8 cellular contexts compared by ENCODE assay signal in genomic region chr14:103385153-103385993, GRCh38. TPM values are rescaled to one million over a fixed set of nuclear protein-coding genes. Genes with fewer than 3 reads are reported as not detected.
DNase-seq lines count a peak whose midpoint lies in the region; ATAC-seq and TF ChIP-seq lines count a peak whose summit lies in the region.

TSS of gene MARK3 (plus strand) at chr14:103385415. CDS start at chr14:103386030, 615 bp downstream.

- H3K27me3 Mint-ChIP-seq in T-helper 1 cell treated with Interleukin-12 subunit alpha and Interleukin-12 subunit beta and Interleukin-4 antibody, amounts not matched to agents 30 μg/mL and 1 μg/mL, for 36 hours (ENCODE audit: low read depth), result peaks cover 10% of the 10 kb centered on the region

- H3K4me3 ChIP-seq in upper lobe of right lung, result peak within 1 kb of the TSS; percentile 91

- H3K4me1 Mint-ChIP-seq in T-helper 1 cell treated with Interleukin-12 subunit alpha and Interleukin-12 subunit beta and Interleukin-4 antibody, amounts not matched to agents 30 μg/mL and 1 μg/mL, for 36 hours (ENCODE audit: low read depth), result peaks cover 35% of the 10 kb centered on the region

- TF ChIP-seq POLR2A in GM15510 (IDR thresholded peaks at IDR 0.05; ENCODE audit: borderline replicate concordance, extremely low read depth, insufficient read length), result peak; percentile 95

- ATAC-seq in HG02885 (IDR thresholded peaks at IDR 0.05; ENCODE audit: poor library complexity, unreplicated experiment) (peak; percentile 95), left cardiac atrium (peak; percentile 97 to 98), upper lobe of right lung (peak; percentile 96)

- H3K9me3 Mint-ChIP-seq in T-helper 1 cell treated with Interleukin-12 subunit alpha and Interleukin-12 subunit beta and Interleukin-4 antibody, amounts not matched to agents 30 μg/mL and 1 μg/mL, for 36 hours, result no peaks in the 10 kb centered on the region

- peak; percentile 98 for DNase-seq in NCI-H1694 (lab: John Stamatoyannopoulos, UW)
- DNase-seq in amniotic stem cell (lab: John Stamatoyannopoulos, UW), result peak; percentile 94
- DNase-seq in left cardiac atrium, result peak; percentile 99
- DNase-seq in posterior vena cava (ENCODE audit: low spot score), result peak; percentile 100
- DNase-seq in upper lobe of right lung, result peak; percentile 99

- peak within 1 kb of the TSS; percentile 99 for H3K4me3 Mint-ChIP-seq in T-helper 1 cell treated with Interleukin-12 subunit alpha and Interleukin-12 subunit beta and Interleukin-4 antibody, amounts not matched to agents 30 μg/mL and 1 μg/mL, for 36 hours

- peaks cover 8% of the 10 kb centered on the region for H3K36me3 Mint-ChIP-seq in T-helper 1 cell treated with Interleukin-12 subunit alpha and Interleukin-12 subunit beta and Interleukin-4 antibody, amounts not matched to agents 30 μg/mL and 1 μg/mL, for 36 hours (ENCODE audit: low read depth)

- peak within 1 kb of the TSS; percentile 97 for H3K27ac Mint-ChIP-seq in T-helper 1 cell treated with Interleukin-12 subunit alpha and Interleukin-12 subunit beta and Interleukin-4 antibody, amounts not matched to agents 30 μg/mL and 1 μg/mL, for 36 hours

- peak within 1 kb of the TSS; percentile 98 for H3K27ac ChIP-seq in upper lobe of right lung

- no peak for TF ChIP-seq CTCF in upper lobe of right lung (IDR thresholded peaks at IDR 0.05)

- intact Hi-C loops in left cardiac atrium (cut with DNase I), result loop anchor here (10.0 kb wide), 2 partner anchors 51 to 69 kb away; partner anchors contain the start of gene EIF5 (in 1 of the 2)
- intact Hi-C loops in posterior vena cava (cut with DNase I), result loop anchor here in 1 of 2 donors (10.0 kb wide), 1 partner anchor 51 kb away; the partner anchor contains the start of gene EIF5
- intact Hi-C loops in upper lobe of right lung (cut with DNase I), result no loop called here

- no peaks in the 10 kb centered on the region for H3K9me3 ChIP-seq in upper lobe of right lung

- H3K27me3 ChIP-seq in upper lobe of right lung, result no peaks in the 10 kb centered on the region

- H3K36me3 ChIP-seq in upper lobe of right lung, result no peaks in the 10 kb centered on the region

- H3K4me1 ChIP-seq in upper lobe of right lung, result peaks cover 30% of the 10 kb centered on the region

RNA-seq across cellular contexts. Expression of gene MARK3, which starts in this region (rescaled TPM):
- total RNA-seq in left cardiac atrium (10 to 100 TPM; 68.7 to 81.7 TPM), posterior vena cava (10 to 100 TPM; 64.3 to 65.7 TPM), upper lobe of right lung (105 TPM)

Comparison
In these comparisons a context has a peak if more than half of its experiments do, and no peak if none do; other contexts are left out.
1. Peak in every context shown above with its lines: DNase-seq, ATAC-seq, H3K4me3 ChIP-seq and H3K27ac ChIP-seq.